In genomic region chr16:88724855-88725555, GRCh38 we compare ENCODE assay signal across 27 cellular contexts. TPM values are rescaled to one million over a fixed set of nuclear protein-coding genes. Genes with fewer than 3 reads are reported as not detected.
A peak's percentile ranks its signal among the peaks of the same experiment; 100 is the strongest.
DNase-seq lines count a peak whose midpoint lies in the region; ATAC-seq, FAIRE-seq and TF ChIP-seq lines count a peak whose summit lies in the region.
"Had no signal": no experiment of that assay in that cellular context is flagged by ENCODE, and none has a peak within 500 bp of the region (broad histone marks: within the 10 kb centered on the region; RNA-seq: fewer than 3 reads in every experiment).

No MANE protein-coding gene starts in this region.

- H3K27me3 Mint-ChIP-seq in stimulated activated naive CD8-positive, alpha-beta T cell treated with anti-CD3 and anti-CD28 coated beads, Interleukin-15, amount 100 ng/mL, for 72 hours: no peaks in the 10 kb centered on the region
- H3K27me3 Mint-ChIP-seq in astrocyte (ENCODE audit: low read depth, unreplicated experiment): no peaks in the 10 kb centered on the region

- FAIRE-seq in astrocyte (lab: Jason Lieb, UNC): no peak
- FAIRE-seq: GM12892, GM19239, H1 had no signal

- peaks cover 6% of the 10 kb centered on the region for H3K79me1 ChIP-seq in mesenchymal stem cell (replicated peaks; ENCODE audit: low read length, poor library complexity, severe bottlenecking)

- H3K18ac ChIP-seq in mesenchymal stem cell (ENCODE audit: low read depth in 1 of 2, low read length in 2 of 2): no peak overlapping the region

- no peaks in the 10 kb centered on the region for H3K9me3 Mint-ChIP-seq in stimulated activated naive CD8-positive, alpha-beta T cell treated with anti-CD3 and anti-CD28 coated beads, Interleukin-15, amount 100 ng/mL, for 72 hours
- H3K9me3 Mint-ChIP-seq in astrocyte (ENCODE audit: unreplicated experiment): no peaks in the 10 kb centered on the region
- H3K9me3 Mint-ChIP-seq: CD8-positive, alpha-beta T cell had no signal

- H3K4me3 ChIP-seq in astrocyte (ENCODE audit: insufficient read depth, low read depth, low read length): no peak overlapping the region
- H3K4me3 ChIP-seq in mesenchymal stem cell (ENCODE audit: insufficient read depth in 1 of 2, low read depth in 1 of 2, low read length in 2 of 2): no peak overlapping the region
- H3K4me3 ChIP-seq: Peyer's patch, SK-N-MC had no signal

- H3K23ac ChIP-seq in mesenchymal stem cell (ENCODE audit: low read length in 2 of 2): no peak overlapping the region

- peak; percentile 22 for ATAC-seq in stimulated activated naive CD8-positive, alpha-beta T cell treated with anti-CD3 and anti-CD28 coated beads, Interleukin-15, amount 100 ng/mL, for 72 hours
- no peak for ATAC-seq in stimulated activated naive CD8-positive, alpha-beta T cell treated with anti-CD3 and anti-CD28 coated beads, Interleukin-15, Interleukin-2, amounts not matched to agents 100 U/mL and 50 U/mL, for 24 hours
- ATAC-seq: CD8-positive, alpha-beta T cell had no signal

- H2BK15ac ChIP-seq in mesenchymal stem cell (ENCODE audit: low read depth, poor library complexity, severe bottlenecking): peak overlapping the region; percentile 31

- peaks cover 10% of the 10 kb centered on the region for H4K20me1 ChIP-seq in astrocyte (ENCODE audit: insufficient read depth, low read length)

- H3K9ac ChIP-seq in astrocyte (ENCODE audit: low read length) (no peak overlapping the region), mesenchymal stem cell (ENCODE audit: low read length) (no peak overlapping the region)

- no peaks in the 10 kb centered on the region for H3K9me3 ChIP-seq in astrocyte (ENCODE audit: insufficient read depth, low read depth, low read length)
- no peaks in the 10 kb centered on the region for H3K9me3 ChIP-seq in mesenchymal stem cell (ENCODE audit: control insufficient read depth, low read length)
- H3K9me3 ChIP-seq: Peyer's patch had no signal

- H3K4me2 ChIP-seq in astrocyte (ENCODE audit: low read length) (no peak overlapping the region), mesenchymal stem cell (ENCODE audit: low read length, poor library complexity, severe bottlenecking) (no peak overlapping the region)

- WGBS in mesenchymal stem cell: 94% methylated on average over 31 of the region's 31 CpGs

- no peak for DNase-seq in stimulated activated naive CD8-positive, alpha-beta T cell treated with anti-CD3 and anti-CD28 coated beads, Interleukin-15, amount 100 ng/mL, for 72 hours
- no peak for DNase-seq in stimulated activated naive CD8-positive, alpha-beta T cell treated with anti-CD3 and anti-CD28 coated beads, Interleukin-15, Interleukin-2, amounts not matched to agents 100 U/mL and 50 U/mL, for 24 hours
- no peak for DNase-seq in astrocyte (ENCODE audit: low read depth)
- no peak for DNase-seq in mesenchymal stem cell
- DNase-seq in NOMO-1 (lab: John Stamatoyannopoulos, UW; ENCODE audit: unreplicated experiment in 2 of 2): no peak
- no peak for DNase-seq in GM03348 (ENCODE audit: low spot score)
- no peak for DNase-seq in HuH-7 (ENCODE audit: low spot score)
- DNase-seq: CD8-positive, alpha-beta T cell; DMS 273 treated with DMSO at 0.1 percent for 48 hours; DMS79 treated with DMSO at 0.1 percent for 48 hours; GF-D8; HCEC 1CT; NCI-H1105 treated with DMSO at 0.1 percent for 48 hours; NCI-H2029; NCI-H2227 treated with DMSO at 0.1 percent for 48 hours; NCI-H526 treated with DMSO at 0.1 percent for 48 hours; OCI-M1; Peyer's patch; SIG-M5 had no signal

- H3K4me1 ChIP-seq in astrocyte (ENCODE audit: insufficient read depth, low read length) (no peaks in the 10 kb centered on the region), mesenchymal stem cell (ENCODE audit: control insufficient read depth, insufficient read depth, low read depth, low read length) (peaks cover 12% of the 10 kb centered on the region)
- H3K4me1 ChIP-seq: Peyer's patch had no signal

- TF ChIP-seq CTCF in astrocyte (IDR thresholded peaks at IDR 0.05; ENCODE audit: insufficient read depth, low read depth, low read length): no peak

- peaks cover 8% of the 10 kb centered on the region for H3K36me3 ChIP-seq in astrocyte (ENCODE audit: insufficient read depth, low read length)
- peaks cover 74 to 85% of the 10 kb centered on the region in 2 experiments for H3K36me3 ChIP-seq in mesenchymal stem cell (ENCODE audit: control insufficient read depth in 1 of 2, insufficient read depth in 2 of 2, low read depth in 1 of 2, low read length in 2 of 2)

- no peak overlapping the region for H3K14ac ChIP-seq in mesenchymal stem cell (ENCODE audit: low read length in 2 of 2)

- H2AFZ ChIP-seq in astrocyte (ENCODE audit: low read depth, low read length) (no peak overlapping the region), mesenchymal stem cell (ENCODE audit: low read depth, low read length) (no peak overlapping the region)

- peaks cover 5% of the 10 kb centered on the region for H3K36me3 Mint-ChIP-seq in astrocyte (ENCODE audit: low read depth, unreplicated experiment)

- no peak overlapping the region for H2BK120ac ChIP-seq in mesenchymal stem cell (ENCODE audit: low read depth, low read length)

- H4K91ac ChIP-seq in mesenchymal stem cell (ENCODE audit: low read length): no peak overlapping the region

- no peak overlapping the region for H3K27ac Mint-ChIP-seq in stimulated activated naive CD8-positive, alpha-beta T cell treated with anti-CD3 and anti-CD28 coated beads, Interleukin-15, amount 100 ng/mL, for 72 hours
- H3K27ac Mint-ChIP-seq in astrocyte (ENCODE audit: unreplicated experiment): peak overlapping the region; percentile 47
- H3K27ac Mint-ChIP-seq: CD8-positive, alpha-beta T cell had no signal

- no peak overlapping the region for H3K4me3 Mint-ChIP-seq in stimulated activated naive CD8-positive, alpha-beta T cell treated with anti-CD3 and anti-CD28 coated beads, Interleukin-15, amount 100 ng/mL, for 72 hours
- no peak overlapping the region for H3K4me3 Mint-ChIP-seq in astrocyte (ENCODE audit: unreplicated experiment)
- H3K4me3 Mint-ChIP-seq: CD8-positive, alpha-beta T cell had no signal

- H3K27ac ChIP-seq in astrocyte (ENCODE audit: low read depth, low read length) (no peak overlapping the region), mesenchymal stem cell (ENCODE audit: low read length, poor library complexity, severe bottlenecking) (no peak overlapping the region)
- H3K27ac ChIP-seq: C4-2B, Peyer's patch, SK-N-MC had no signal

- H3K27me3 ChIP-seq in astrocyte (ENCODE audit: insufficient read depth, low read length) (no peaks in the 10 kb centered on the region), mesenchymal stem cell (ENCODE audit: control insufficient read depth in 1 of 2, insufficient read depth in 1 of 2, low read length in 2 of 2) (no peaks in the 10 kb centered on the region)
- H3K27me3 ChIP-seq: Peyer's patch had no signal

- H2BK12ac ChIP-seq in mesenchymal stem cell (ENCODE audit: low read length in 2 of 2): no peak overlapping the region

- peaks cover 4% of the 10 kb centered on the region for H3K79me2 ChIP-seq in astrocyte (ENCODE audit: insufficient read depth, low read length)

- H3K4me1 Mint-ChIP-seq in stimulated activated naive CD8-positive, alpha-beta T cell treated with anti-CD3 and anti-CD28 coated beads, Interleukin-15, amount 100 ng/mL, for 72 hours: no peaks in the 10 kb centered on the region
- H3K4me1 Mint-ChIP-seq in astrocyte (ENCODE audit: low read depth, unreplicated experiment): peaks cover 1% of the 10 kb centered on the region

- no peak overlapping the region for H2BK5ac ChIP-seq in mesenchymal stem cell (ENCODE audit: low read depth, low read length, poor library complexity, severe bottlenecking)

- no peak overlapping the region for H2AK5ac ChIP-seq in mesenchymal stem cell (ENCODE audit: low read length, severe bottlenecking)

- H3K4ac ChIP-seq in mesenchymal stem cell (ENCODE audit: low read depth in 1 of 2, low read length in 2 of 2): no peak overlapping the region

- H4K8ac ChIP-seq in mesenchymal stem cell (ENCODE audit: low read length): no peak overlapping the region

RNA-seq across cellular contexts. Expression of gene CTU2, which starts 18.7 kb away (rescaled TPM):
- total RNA-seq in astrocyte: 18.3 and 22.5 TPM in 2 replicates
- polyA plus RNA-seq in mesenchymal stem cell (2013, experiment 1 of 2): 34.1 TPM
- polyA plus RNA-seq in mesenchymal stem cell (2013, experiment 2 of 2): 31.6 TPM

RNA-seq across cellular contexts. Expression of gene RNF166, which starts 18.8 kb away (rescaled TPM):
- total RNA-seq in astrocyte: 15.4 and 15.6 TPM in 2 replicates
- 12.6 TPM for polyA plus RNA-seq in mesenchymal stem cell (2013, experiment 1 of 2)
- 10.8 TPM for polyA plus RNA-seq in mesenchymal stem cell (2013, experiment 2 of 2)

RNA-seq across cellular contexts. Expression of gene SNAI3, which starts 38.7 kb away (rescaled TPM):
- total RNA-seq in astrocyte: 0.22 and 0.48 TPM in 2 replicates
- polyA plus RNA-seq in mesenchymal stem cell (2013, experiment 1 of 2): 0.06 TPM
- 0.10 TPM for polyA plus RNA-seq in mesenchymal stem cell (2013, experiment 2 of 2)
- total RNA-seq: A673, MCF 10A, NCI-H460 had no signal
